Comparison of ENCODE assay signal across 1 cellular context in the genomic region with DNA sequence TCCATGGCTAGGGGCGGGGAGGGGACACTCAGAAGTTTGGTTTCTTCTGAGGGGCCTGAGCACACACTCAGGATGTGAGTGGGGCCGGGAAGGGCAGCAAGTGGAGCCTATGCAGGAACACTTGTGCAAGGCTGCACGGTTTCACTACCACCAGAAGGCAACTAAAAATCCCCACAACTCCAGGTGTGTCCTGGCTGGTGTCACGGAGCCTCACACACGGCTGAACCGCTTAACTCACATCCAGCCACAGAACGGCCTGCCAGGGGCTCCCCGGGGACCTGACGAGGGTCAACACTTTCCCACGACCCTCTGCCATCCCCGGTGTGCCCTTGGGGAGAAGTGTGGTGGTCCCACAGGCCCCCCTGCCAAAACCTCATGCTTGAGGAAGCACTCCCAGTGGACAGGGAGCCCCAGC.
TF ChIP-seq lines count a peak whose summit lies in the region.

No MANE protein-coding gene starts in this region.

TF ChIP-seq in HepG2, 621 proteins besides CTCF, POLR2A, EP300 and RAD21 (continued from another document):
- TF ChIP-seq, protein P1, sequence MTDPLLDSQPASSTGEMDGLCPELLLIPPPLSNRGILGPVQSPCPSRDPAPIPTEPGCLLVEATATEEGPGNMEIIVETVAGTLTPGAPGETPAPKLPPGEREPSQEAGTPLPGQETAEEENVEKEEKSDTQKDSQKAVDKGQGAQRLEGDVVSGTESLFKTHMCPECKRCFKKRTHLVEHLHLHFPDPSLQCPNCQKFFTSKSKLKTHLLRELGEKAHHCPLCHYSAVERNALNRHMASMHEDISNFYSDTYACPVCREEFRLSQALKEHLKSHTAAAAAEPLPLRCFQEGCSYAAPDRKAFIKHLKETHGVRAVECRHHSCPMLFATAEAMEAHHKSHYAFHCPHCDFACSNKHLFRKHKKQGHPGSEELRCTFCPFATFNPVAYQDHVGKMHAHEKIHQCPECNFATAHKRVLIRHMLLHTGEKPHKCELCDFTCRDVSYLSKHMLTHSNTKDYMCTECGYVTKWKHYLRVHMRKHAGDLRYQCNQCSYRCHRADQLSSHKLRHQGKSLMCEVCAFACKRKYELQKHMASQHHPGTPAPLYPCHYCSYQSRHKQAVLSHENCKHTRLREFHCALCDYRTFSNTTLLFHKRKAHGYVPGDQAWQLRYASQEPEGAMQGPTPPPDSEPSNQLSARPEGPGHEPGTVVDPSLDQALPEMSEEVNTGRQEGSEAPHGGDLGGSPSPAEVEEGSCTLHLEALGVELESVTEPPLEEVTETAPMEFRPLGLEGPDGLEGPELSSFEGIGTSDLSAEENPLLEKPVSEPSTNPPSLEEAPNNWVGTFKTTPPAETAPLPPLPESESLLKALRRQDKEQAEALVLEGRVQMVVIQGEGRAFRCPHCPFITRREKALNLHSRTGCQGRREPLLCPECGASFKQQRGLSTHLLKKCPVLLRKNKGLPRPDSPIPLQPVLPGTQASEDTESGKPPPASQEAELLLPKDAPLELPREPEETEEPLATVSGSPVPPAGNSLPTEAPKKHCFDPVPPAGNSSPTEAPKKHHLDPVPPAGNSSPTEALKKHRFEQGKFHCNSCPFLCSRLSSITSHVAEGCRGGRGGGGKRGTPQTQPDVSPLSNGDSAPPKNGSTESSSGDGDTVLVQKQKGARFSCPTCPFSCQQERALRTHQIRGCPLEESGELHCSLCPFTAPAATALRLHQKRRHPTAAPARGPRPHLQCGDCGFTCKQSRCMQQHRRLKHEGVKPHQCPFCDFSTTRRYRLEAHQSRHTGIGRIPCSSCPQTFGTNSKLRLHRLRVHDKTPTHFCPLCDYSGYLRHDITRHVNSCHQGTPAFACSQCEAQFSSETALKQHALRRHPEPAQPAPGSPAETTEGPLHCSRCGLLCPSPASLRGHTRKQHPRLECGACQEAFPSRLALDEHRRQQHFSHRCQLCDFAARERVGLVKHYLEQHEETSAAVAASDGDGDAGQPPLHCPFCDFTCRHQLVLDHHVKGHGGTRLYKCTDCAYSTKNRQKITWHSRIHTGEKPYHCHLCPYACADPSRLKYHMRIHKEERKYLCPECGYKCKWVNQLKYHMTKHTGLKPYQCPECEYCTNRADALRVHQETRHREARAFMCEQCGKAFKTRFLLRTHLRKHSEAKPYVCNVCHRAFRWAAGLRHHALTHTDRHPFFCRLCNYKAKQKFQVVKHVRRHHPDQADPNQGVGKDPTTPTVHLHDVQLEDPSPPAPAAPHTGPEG (CRISPR knock-in tag; IDR thresholded peaks at IDR 0.05), result no peak
- TF ChIP-seq TEAD3 (CRISPR knock-in tag; optimal IDR thresholded peaks at IDR 0.05; ENCODE audit: borderline replicate concordance) (no peak), CBX1 (IDR thresholded peaks at IDR 0.05; ENCODE audit: low read depth) (no peak), SYNCRIP (IDR thresholded peaks at IDR 0.05; ENCODE audit: insufficient read depth, low read depth, low read length) (no peak), NFAT5 (CRISPR knock-in tag; IDR thresholded peaks at IDR 0.05) (no peak), ZNF557 (CRISPR knock-in tag; IDR thresholded peaks at IDR 0.05) (no peak), ZNF784 (CRISPR knock-in tag; IDR thresholded peaks at IDR 0.05; ENCODE audit: borderline replicate concordance) (no peak)
